8 cellular contexts compared by ENCODE assay signal in genomic region chr9:109098221-109098959, GRCh38. TPM values are rescaled to one million over a fixed set of nuclear protein-coding genes. Genes with fewer than 3 reads are reported as not detected.
DNase-seq lines count a peak whose midpoint lies in the region; ATAC-seq, FAIRE-seq and TF ChIP-seq lines count a peak whose summit lies in the region.

No MANE protein-coding gene starts in this region.

- H4K8ac ChIP-seq in neuronal stem cell (ENCODE audit: low read depth, low read length), result no peak overlapping the region

- no peak overlapping the region for H3K18ac ChIP-seq in neuronal stem cell (ENCODE audit: low read length)

- no CpG with 5 or more reads among the region's 3 CpGs for WGBS in neuronal stem cell (ENCODE audit: extremely low coverage in 2 of 2, insufficient read length in 2 of 2, insufficient replicate concordance in 1 of 2), 2 donors

- H3K4me2 ChIP-seq in neuronal stem cell (ENCODE audit: insufficient read depth, low read length, poor library complexity, severe bottlenecking), result no peak overlapping the region

- H3K79me1 ChIP-seq in neuronal stem cell (ENCODE audit: low read depth, low read length), result no peaks in the 10 kb centered on the region

- H3K23ac ChIP-seq in neuronal stem cell (ENCODE audit: low read depth, low read length, poor library complexity), result no peak overlapping the region

- H3K9me3 ChIP-seq in RWPE2 (ENCODE audit: severe bottlenecking) (no peaks in the 10 kb centered on the region), neuronal stem cell (replicated peaks in 1 of 2; ENCODE audit: control insufficient read depth in 2 of 2, insufficient read depth in 1 of 2, low read depth in 1 of 2, low read length in 2 of 2) (peaks cover 0 to 7% of the 10 kb centered on the region in 2 donors)

- H3K36me3 ChIP-seq in RWPE2 (ENCODE audit: low read depth) (peaks cover 30% of the 10 kb centered on the region), neuronal stem cell (replicated peaks in 1 of 2; ENCODE audit: control insufficient read depth in 2 of 2, insufficient read depth in 2 of 2, low read length in 2 of 2) (peaks cover 2 to 70% of the 10 kb centered on the region in 2 donors)

- H3K9ac ChIP-seq in neuronal stem cell (ENCODE audit: low read depth, low read length, poor library complexity), result no peak overlapping the region

- H2BK120ac ChIP-seq in neuronal stem cell (ENCODE audit: low read depth, low read length), result no peak overlapping the region

- H3K4me3 ChIP-seq in RWPE2 (ENCODE audit: severe bottlenecking) (no peak overlapping the region), epithelial cell of proximal tubule (ENCODE audit: low read depth, low read length) (no peak overlapping the region), neuronal stem cell (ENCODE audit: low read length in 2 of 2) (no peak overlapping the region)

- no peaks in the 10 kb centered on the region for H3K27me3 ChIP-seq in RWPE2 (ENCODE audit: insufficient read depth, poor library complexity, severe bottlenecking)
- H3K27me3 ChIP-seq in neuronal stem cell (ENCODE audit: control insufficient read depth in 3 of 3, insufficient read depth in 3 of 3, low read depth in 1 of 3, low read length in 3 of 3), result no peaks in the 10 kb centered on the region

- H2AK5ac ChIP-seq in neuronal stem cell (ENCODE audit: low read depth, low read length), result no peak overlapping the region

- H2AFZ ChIP-seq in neuronal stem cell (ENCODE audit: low read length), result no peak overlapping the region

- no peak overlapping the region for H4K91ac ChIP-seq in neuronal stem cell (ENCODE audit: low read depth, low read length, poor library complexity)

- DNase-seq in AG08395 (ENCODE audit: low spot score) (peak; percentile 68), RWPE2 (ENCODE audit: low spot score) (no peak), epithelial cell of proximal tubule (ENCODE audit: low read depth) (no peak), neuronal stem cell (ENCODE audit: low spot score) (peak; percentile 31), NCI-H345 (lab: John Stamatoyannopoulos, UW) (no peak), cerebellum (ENCODE audit: low spot score) (no peak), frontal cortex (ENCODE audit: low spot score in 2 of 2) (no peak)

- no peak overlapping the region for H3K4ac ChIP-seq in neuronal stem cell (ENCODE audit: low read length)

- no peak overlapping the region for H2BK5ac ChIP-seq in neuronal stem cell (ENCODE audit: low read length)

- ATAC-seq in GM19035 (IDR thresholded peaks at IDR 0.05; ENCODE audit: unreplicated experiment), result peak; percentile 38
- peak; percentile 57 for ATAC-seq in RWPE2 (ENCODE audit: low read depth)

- no peak for FAIRE-seq in frontal cortex (lab: Jason Lieb, UNC)

- no peak overlapping the region for H2BK15ac ChIP-seq in neuronal stem cell (ENCODE audit: low read length)

- no peak overlapping the region for H2BK12ac ChIP-seq in neuronal stem cell (ENCODE audit: low read length)

- TF ChIP-seq CTCF in RWPE2 (IDR thresholded peaks at IDR 0.05; ENCODE audit: poor library complexity, severe bottlenecking), result no peak
- TF ChIP-seq CTCF in epithelial cell of proximal tubule (conservative IDR thresholded peaks at IDR 0.05; ENCODE audit: low read depth, low read length), result peak; percentile 46

- H3K27ac ChIP-seq in RWPE2 (ENCODE audit: poor library complexity, severe bottlenecking) (peak overlapping the region; percentile 34), neuronal stem cell (replicated peaks; ENCODE audit: low read length) (no peak overlapping the region)

- no peak overlapping the region for H3K14ac ChIP-seq in neuronal stem cell (ENCODE audit: low read length)

- H3K4me1 ChIP-seq in RWPE2 (ENCODE audit: insufficient read depth, poor library complexity, severe bottlenecking) (peaks cover 35% of the 10 kb centered on the region), neuronal stem cell (ENCODE audit: control insufficient read depth in 2 of 2, insufficient read depth in 1 of 2, low read depth in 1 of 2, low read length in 2 of 2) (peaks cover 4 to 13% of the 10 kb centered on the region in 2 donors)

RNA-seq across cellular contexts. Expression of gene TMEM245, which starts 21.4 kb away (rescaled TPM):
- 37.8 and 57.1 TPM in 2 replicates for total RNA-seq in epithelial cell of proximal tubule
- 46.2 TPM for polyA plus RNA-seq in neuronal stem cell (2013, experiment 1 of 2)
- polyA plus RNA-seq in neuronal stem cell (2013, experiment 2 of 2), result 48.0 TPM
- 72.0 TPM for total RNA-seq in cerebellum
- 67.3 TPM for total RNA-seq in frontal cortex

Comparison
In these comparisons a context has a peak if more than half of its experiments do, and no peak if none do; other contexts are left out.
1. DNase-seq: peak in AG08395 (single experiment) and neuronal stem cell (single experiment); none in RWPE2 (single experiment), epithelial cell of proximal tubule (single experiment), NCI-H345 (single experiment), cerebellum (single experiment) and frontal cortex (0 of 2).